Comparison of ENCODE assay signal across 9 cellular contexts in genomic region chr1:33300673-33301072, GRCh38. TPM values are rescaled to one million over a fixed set of nuclear protein-coding genes. Genes with fewer than 3 reads are reported as not detected.
DNase-seq lines count a peak whose midpoint lies in the region; ATAC-seq and TF ChIP-seq lines count a peak whose summit lies in the region.
"Had no signal": no experiment of that assay in that cellular context is flagged by ENCODE, and none has a peak within 500 bp of the region (broad histone marks: within the 10 kb centered on the region; RNA-seq: fewer than 3 reads in every experiment).

No MANE protein-coding gene starts in this region.

- intact Hi-C loops in A673 (cut with micrococcal nuclease; ENCODE audit: unreplicated experiment) (no loop called here), esophagus muscularis mucosa (cut with DNase I) (loop anchor here (5.0 kb wide), 1 partner anchor 127 kb away; no protein-coding TSS in a partner anchor)

- H3K4me1 ChIP-seq in A673 (ENCODE audit: insufficient read depth, low read length, poor library complexity, severe bottlenecking) (peaks cover 5% of the 10 kb centered on the region), esophagus muscularis mucosa (peaks cover 16 to 42% (median 30%) of the 10 kb centered on the region in 4 donors), muscle layer of colon (ENCODE audit: insufficient read depth, low read length) (peaks cover 17% of the 10 kb centered on the region)

- no peaks in the 10 kb centered on the region for H3K36me3 Mint-ChIP-seq in stimulated activated effector memory CD8-positive, alpha-beta T cell treated with anti-CD3 and anti-CD28 coated beads, Interleukin-12 subunit alpha, Interleukin-12 subunit beta, amount 100 ng/mL, for 72 hours

- DNase-seq in A673 (ENCODE audit: low spot score), result no peak
- DNase-seq in H7, result peak; percentile 35
- no peak for DNase-seq in esophagus muscularis mucosa (ENCODE audit: extremely low spot score)
- no peak for DNase-seq in COLO668 (lab: John Stamatoyannopoulos, UW; ENCODE audit: unreplicated experiment)
- no peak for DNase-seq in stimulated activated effector memory CD8-positive, alpha-beta T cell treated with anti-CD3 and anti-CD28 coated beads, Interleukin-12 subunit alpha, Interleukin-12 subunit beta, amount 100 ng/mL, for 72 hours (ENCODE audit: low spot score in 2 of 2)
- DNase-seq in iPS-NIHi11 (ENCODE audit: low spot score), result no peak
- DNase-seq: NCI-H1930 had no signal

- no peak for ATAC-seq in GM21367 (IDR thresholded peaks at IDR 0.05; ENCODE audit: unreplicated experiment)
- no peak for ATAC-seq in stimulated activated effector memory CD8-positive, alpha-beta T cell treated with anti-CD3 and anti-CD28 coated beads, Interleukin-12 subunit alpha, Interleukin-12 subunit beta, amount 100 ng/mL, for 72 hours

- CTCF ChIA-PET in A673 (lab: Charles Lee), result interaction anchor here (0.5 to 0.6 kb wide), 2 partner anchors 42 to 50 kb away, joined by 3 to 7 read pairs; no protein-coding TSS in a partner anchor

- no peak for TF ChIP-seq POLR2A in esophagus muscularis mucosa (IDR thresholded peaks at IDR 0.05; ENCODE audit: low read depth)

- H3K27ac ChIP-seq in A673 (ENCODE audit: low read depth, low read length, poor library complexity, severe bottlenecking) (peak overlapping the region; percentile 18), esophagus muscularis mucosa (replicated peaks in 1 of 4) (peak overlapping the region; percentile 18 to 67 (median 54)), muscle layer of colon (ENCODE audit: low read depth, low read length) (peak overlapping the region; percentile 12)

- H3K4me3 ChIP-seq in A673 (ENCODE audit: low read depth, low read length, poor library complexity, severe bottlenecking) (no peak overlapping the region), H7 (ENCODE audit: insufficient read depth, low read depth, low read length) (no peak overlapping the region), esophagus muscularis mucosa (no peak overlapping the region), muscle layer of colon (ENCODE audit: low read depth in 1 of 2, low read length in 2 of 2) (no peak overlapping the region)

- H3K27ac Mint-ChIP-seq in stimulated activated effector memory CD8-positive, alpha-beta T cell treated with anti-CD3 and anti-CD28 coated beads, Interleukin-12 subunit alpha, Interleukin-12 subunit beta, amount 100 ng/mL, for 72 hours, result no peak overlapping the region

- TF ChIP-seq EP300 in esophagus muscularis mucosa (IDR thresholded peaks at IDR 0.05), result no peak

- H3K4me1 Mint-ChIP-seq in stimulated activated effector memory CD8-positive, alpha-beta T cell treated with anti-CD3 and anti-CD28 coated beads, Interleukin-12 subunit alpha, Interleukin-12 subunit beta, amount 100 ng/mL, for 72 hours, result peaks cover 36% of the 10 kb centered on the region

- 45% methylated on average over 2 of the region's 5 CpGs for WGBS in esophagus muscularis mucosa

- H3K36me3 ChIP-seq in A673 (ENCODE audit: insufficient read depth, low read length, poor library complexity, severe bottlenecking) (peaks cover 30% of the 10 kb centered on the region), H7 (replicated peaks; ENCODE audit: control insufficient read depth, insufficient read depth, low read length) (peaks cover 3% of the 10 kb centered on the region), esophagus muscularis mucosa (peaks cover 0 to 34% (median 26%) of the 10 kb centered on the region in 4 donors), muscle layer of colon (ENCODE audit: insufficient read depth, low read length) (peaks cover 13% of the 10 kb centered on the region)

- no peak overlapping the region for H3K4me3 Mint-ChIP-seq in stimulated activated effector memory CD8-positive, alpha-beta T cell treated with anti-CD3 and anti-CD28 coated beads, Interleukin-12 subunit alpha, Interleukin-12 subunit beta, amount 100 ng/mL, for 72 hours

- POLR2A ChIA-PET in A673 (lab: Charles Lee; ENCODE audit: low non-redundant PET), result no interaction called here

- H3K9me3 ChIP-seq in A673 (ENCODE audit: low read depth, low read length, poor library complexity, severe bottlenecking) (no peaks in the 10 kb centered on the region), esophagus muscularis mucosa (no peaks in the 10 kb centered on the region), muscle layer of colon (ENCODE audit: low read length) (no peaks in the 10 kb centered on the region)

- no peak for TF ChIP-seq CTCF in A673 (conservative IDR thresholded peaks at IDR 0.05; ENCODE audit: low read depth, low read length)
- no peak for TF ChIP-seq CTCF in esophagus muscularis mucosa (IDR thresholded peaks at IDR 0.05)

- no TSS peak for BruUV-seq in A673 (replicated peaks; lab: Mats Ljungman, UMichigan)

- no peaks in the 10 kb centered on the region for H3K9me3 Mint-ChIP-seq in stimulated activated effector memory CD8-positive, alpha-beta T cell treated with anti-CD3 and anti-CD28 coated beads, Interleukin-12 subunit alpha, Interleukin-12 subunit beta, amount 100 ng/mL, for 72 hours

- no peak overlapping the region for H3K9ac ChIP-seq in muscle layer of colon (ENCODE audit: low read length)

- no peaks in the 10 kb centered on the region for H3K27me3 ChIP-seq in A673 (replicated peaks; ENCODE audit: insufficient read depth, low read depth, low read length, poor library complexity)
- H3K27me3 ChIP-seq in H7 (ENCODE audit: control insufficient read depth, insufficient read depth, low read length), result no peaks in the 10 kb centered on the region
- H3K27me3 ChIP-seq in esophagus muscularis mucosa, result no peaks in the 10 kb centered on the region
- H3K27me3 ChIP-seq in muscle layer of colon (ENCODE audit: control insufficient read depth in 1 of 2, insufficient read depth in 2 of 2, low read length in 2 of 2), result no peaks in the 10 kb centered on the region

RNA-seq across cellular contexts. Expression of gene A3GALT2, which starts 20.2 kb away (rescaled TPM):
- total RNA-seq in A673 (2021), result 0.39 TPM in 1 of 2 replicates, not detected in the other
- total RNA-seq in H7 (2014; rRNA removed; shearing (Covaris generic)), result not detected in 2 replicates
- not detected for total RNA-seq in esophagus muscularis mucosa

RNA-seq across cellular contexts. Expression of gene ZNF362, which starts 44.4 kb away (rescaled TPM):
- 40.1 and 55.7 TPM in 2 replicates for total RNA-seq in A673 (2021)
- 26.4 and 31.7 TPM in 2 replicates for total RNA-seq in H7 (2014; rRNA removed; shearing (Covaris generic))
- 10 to 100 TPM; 17.2 to 35.3 (median 25.1) TPM for total RNA-seq in esophagus muscularis mucosa
